8 cellular contexts compared by ENCODE assay signal in the genomic region with DNA sequence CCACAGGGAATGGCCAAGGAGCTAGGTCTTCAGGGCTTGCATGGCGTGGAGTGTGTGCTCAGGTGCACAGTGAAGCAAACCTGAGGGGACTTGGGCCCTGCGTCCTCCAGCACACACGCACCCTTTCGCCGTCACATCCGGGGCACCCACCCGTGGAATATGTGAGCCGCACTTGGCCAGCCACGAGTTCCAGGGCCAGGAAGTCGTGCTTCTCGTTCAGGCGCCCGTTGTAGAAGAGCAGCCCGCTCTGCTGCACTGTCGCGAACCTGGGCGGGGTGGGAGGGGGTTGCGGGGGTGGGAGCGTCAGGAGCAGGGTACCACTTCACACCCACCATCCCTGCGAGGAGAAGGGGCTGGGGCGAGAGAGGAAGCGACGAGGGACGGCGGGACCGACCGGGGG. TPM values are rescaled to one million over a fixed set of nuclear protein-coding genes. Genes with fewer than 3 reads are reported as not detected.
DNase-seq lines count a peak whose midpoint lies in the region; ATAC-seq, FAIRE-seq and TF ChIP-seq lines count a peak whose summit lies in the region.

No MANE protein-coding gene starts in this region.

- peak overlapping the region; percentile 50 for H3K27ac Mint-ChIP-seq in activated B cell treated with CpG ODN at 0.5 μM for 24 hours

- TF ChIP-seq RAD21 in SK-N-SH (IDR thresholded peaks at IDR 0.05; ENCODE audit: low read length), result no peak

- TF ChIP-seq CTCF in AG09309 (IDR thresholded peaks at IDR 0.05; ENCODE audit: control insufficient read depth, insufficient read depth, low read depth, low read length, missing control alignments) (no peak), activated B cell treated with CpG ODN at 0.5 μM for 24 hours (IDR thresholded peaks at IDR 0.05) (no peak), psoas muscle (IDR thresholded peaks at IDR 0.05) (no peak), SK-N-SH (IDR thresholded peaks at IDR 0.05) (no peak), GM10248 (IDR thresholded peaks at IDR 0.05; ENCODE audit: control extremely low read depth, extremely low read depth, low read depth, missing control alignments) (no peak)

- H3K4me1 ChIP-seq in psoas muscle (no peaks in the 10 kb centered on the region), SK-N-SH (ENCODE audit: control insufficient read depth in 1 of 2, insufficient read depth in 2 of 2, low read depth in 1 of 2, low read length in 1 of 2) (peaks cover 0 to 8% of the 10 kb centered on the region in 2 experiments; a peak in 1 of 4 replicates)

- POLR2A ChIA-PET in activated B cell treated with CpG ODN at 0.5 μM for 24 hours (lab: Charles Lee), result interaction anchor here (0.5 kb wide), 1 partner anchor 734 kb away, joined by 4 read pairs; no protein-coding TSS in a partner anchor
- POLR2A ChIA-PET in SK-N-SH (lab: Yijun Ruan, JAX), result no interaction called here
- POLR2A ChIA-PET in GM10248 (lab: Yijun Ruan, JAX), result no interaction called here

- WGBS in psoas muscle, 3 donors, result 12 to 16% (median 15%) methylated on average over 25 to 27 of the region's 27 CpGs
- 95% methylated on average over 21 of the region's 27 CpGs for WGBS in SK-N-SH (ENCODE audit: low lambda C conversion rate)

- H3K27me3 Mint-ChIP-seq in activated B cell treated with CpG ODN at 0.5 μM for 24 hours, result peaks cover 11% of the 10 kb centered on the region

- no peaks in the 10 kb centered on the region for H3K9me2 ChIP-seq in SK-N-SH

- H3K9me3 ChIP-seq in psoas muscle, result no peaks in the 10 kb centered on the region
- no peaks in the 10 kb centered on the region for H3K9me3 ChIP-seq in SK-N-SH

- H3K27me3 ChIP-seq in psoas muscle (ENCODE audit: insufficient read depth in 3 of 3, low read length in 2 of 3), result peaks cover 0 to 10% (median 2%) of the 10 kb centered on the region in 3 donors
- H3K27me3 ChIP-seq in SK-N-SH (ENCODE audit: insufficient read depth), result no peaks in the 10 kb centered on the region

- H3K36me3 ChIP-seq in psoas muscle (ENCODE audit: insufficient read depth in 1 of 2, low read depth in 1 of 2), result no peaks in the 10 kb centered on the region
- peaks cover 15 to 76% of the 10 kb centered on the region in 2 experiments for H3K36me3 ChIP-seq in SK-N-SH (replicated peaks in 1 of 2; ENCODE audit: control insufficient read depth in 1 of 2, insufficient read depth in 2 of 2, low read length in 1 of 2)

- intact Hi-C loops in activated B cell treated with CpG ODN at 0.5 μM for 24 hours (cut with micrococcal nuclease), result no loop called here
- intact Hi-C loops in psoas muscle (cut with DNase I), result no loop called here

- no peak overlapping the region for H3K9ac ChIP-seq in SK-N-SH

- no peaks in the 10 kb centered on the region for H3K36me3 Mint-ChIP-seq in activated B cell treated with CpG ODN at 0.5 μM for 24 hours (ENCODE audit: low read depth)

- CTCF ChIA-PET in activated B cell treated with CpG ODN at 0.5 μM for 24 hours (lab: Charles Lee), result no interaction called here
- CTCF ChIA-PET in SK-N-SH (lab: Yijun Ruan, JAX), result interaction anchor here (2.3 kb wide), 1 partner anchor 20 kb away, joined by 8 read pairs; a partner anchor contains a TSS
- CTCF ChIA-PET in GM10248 (lab: Yijun Ruan, JAX), result interaction anchor here (1.0 to 7.0 kb wide), 2 partner anchors 19 to 20 kb away, joined by 4 to 43 read pairs; a partner anchor contains a TSS

- H3K4me2 ChIP-seq in SK-N-SH, result no peak overlapping the region

- no peak for DNase-seq in AG09309 (ENCODE audit: low read depth)
- DNase-seq in activated B cell treated with CpG ODN at 0.5 μM for 24 hours, result no peak
- peak; percentile 38 for DNase-seq in effector CD4-positive, alpha-beta T cell
- no peak for DNase-seq in psoas muscle
- no peak for DNase-seq in SK-N-SH
- DNase-seq in GM10248 (ENCODE audit: extremely low spot score), result no peak
- DNase-seq in urothelium cell line (ENCODE audit: low spot score), result no peak

- TF ChIP-seq EP300 in SK-N-SH (IDR thresholded peaks at IDR 0.05; ENCODE audit: borderline replicate concordance in 1 of 2, low read depth in 1 of 2, low read length in 1 of 2), result no peak

- no peak for FAIRE-seq in urothelium cell line (lab: Jason Lieb, UNC)

- peaks cover 16% of the 10 kb centered on the region; the same call in 1 of the 2 replicates for H4K20me1 ChIP-seq in SK-N-SH (ENCODE audit: insufficient read depth)

- H3K4me1 Mint-ChIP-seq in activated B cell treated with CpG ODN at 0.5 μM for 24 hours, result peaks cover 14% of the 10 kb centered on the region

- no peaks in the 10 kb centered on the region for H3K9me3 Mint-ChIP-seq in activated B cell treated with CpG ODN at 0.5 μM for 24 hours

- H3F3A ChIP-seq in SK-N-SH (replicated peaks; ENCODE audit: insufficient read depth), result no peaks in the 10 kb centered on the region

- H2AFZ ChIP-seq in SK-N-SH (ENCODE audit: low read depth), result no peak overlapping the region

- peak overlapping the region; percentile 67 for H3K27ac ChIP-seq in psoas muscle
- H3K27ac ChIP-seq in SK-N-SH (ENCODE audit: low read depth in 2 of 2, low read length in 1 of 2), result no peak overlapping the region

- ATAC-seq in activated B cell treated with CpG ODN at 0.5 μM for 24 hours (ENCODE audit: low read depth), result peak; percentile 31
- ATAC-seq in psoas muscle, result no peak
- no peak for ATAC-seq in GM19324 (IDR thresholded peaks at IDR 0.05; ENCODE audit: low FRiP score, unreplicated experiment)

- H3K4me3 Mint-ChIP-seq in activated B cell treated with CpG ODN at 0.5 μM for 24 hours, result peak overlapping the region; percentile 77

- peaks cover 10% of the 10 kb centered on the region; the same call in 1 of the 2 replicates for H3K79me2 ChIP-seq in SK-N-SH (ENCODE audit: insufficient read depth)

- H3K4me3 ChIP-seq in AG09309 (ENCODE audit: control insufficient read depth, low read depth, low read length), result peak overlapping the region; percentile 40
- H3K4me3 ChIP-seq in psoas muscle, result peak overlapping the region; percentile 80
- H3K4me3 ChIP-seq in SK-N-SH (ENCODE audit: low read depth in 2 of 2, low read length in 1 of 2), result no peak overlapping the region

TF ChIP-seq in SK-N-SH, 30 proteins besides CTCF, POLR2A, EP300 and RAD21:
- TF ChIP-seq, protein P1, sequence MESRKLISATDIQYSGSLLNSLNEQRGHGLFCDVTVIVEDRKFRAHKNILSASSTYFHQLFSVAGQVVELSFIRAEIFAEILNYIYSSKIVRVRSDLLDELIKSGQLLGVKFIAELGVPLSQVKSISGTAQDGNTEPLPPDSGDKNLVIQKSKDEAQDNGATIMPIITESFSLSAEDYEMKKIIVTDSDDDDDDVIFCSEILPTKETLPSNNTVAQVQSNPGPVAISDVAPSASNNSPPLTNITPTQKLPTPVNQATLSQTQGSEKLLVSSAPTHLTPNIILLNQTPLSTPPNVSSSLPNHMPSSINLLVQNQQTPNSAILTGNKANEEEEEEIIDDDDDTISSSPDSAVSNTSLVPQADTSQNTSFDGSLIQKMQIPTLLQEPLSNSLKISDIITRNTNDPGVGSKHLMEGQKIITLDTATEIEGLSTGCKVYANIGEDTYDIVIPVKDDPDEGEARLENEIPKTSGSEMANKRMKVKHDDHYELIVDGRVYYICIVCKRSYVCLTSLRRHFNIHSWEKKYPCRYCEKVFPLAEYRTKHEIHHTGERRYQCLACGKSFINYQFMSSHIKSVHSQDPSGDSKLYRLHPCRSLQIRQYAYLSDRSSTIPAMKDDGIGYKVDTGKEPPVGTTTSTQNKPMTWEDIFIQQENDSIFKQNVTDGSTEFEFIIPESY (IDR thresholded peaks at IDR 0.05; ENCODE audit: borderline replicate concordance, low read depth), result no peak
- no peak for TF ChIP-seq EZH2phosphoT487 (IDR thresholded peaks at IDR 0.05; ENCODE audit: borderline replicate concordance, low read depth)
- TF ChIP-seq GATA2 (CRISPR knock-in tag; IDR thresholded peaks at IDR 0.05), result no peak
- no peak for TF ChIP-seq FOXJ3 (CRISPR knock-in tag; IDR thresholded peaks at IDR 0.05)
- no peak for TF ChIP-seq CHD2 (IDR thresholded peaks at IDR 0.05; ENCODE audit: low read length, partially characterized antibody)

RNA-seq across cellular contexts. Expression of a gene that starts 7.1 kb away (rescaled TPM):
- total RNA-seq in activated B cell treated with CpG ODN at 0.5 μM for 24 hours (1.5 and 2.3 TPM in 2 replicates), psoas muscle (under 1 TPM; 0.04 to 0.19 (median 0.09) TPM)
- polyA plus RNA-seq in psoas muscle (under 1 TPM; 0.06 to 0.21 (median 0.16) TPM), SK-N-SH (2012; rRNA removed) (10.0 and 11.7 TPM in 2 replicates)
- polyA plus RNA-seq in SK-N-SH (2012; cell fraction: cytosol; rRNA removed), result 3.9 and 6.8 TPM in 2 replicates
- 32.5 and 36.5 TPM in 2 replicates for polyA plus RNA-seq in SK-N-SH (2012; cell fraction: nucleus; rRNA removed)

RNA-seq across cellular contexts. Expression of a gene that starts 20.3 kb away (rescaled TPM):
- 12.4 and 21.5 TPM in 2 replicates for total RNA-seq in activated B cell treated with CpG ODN at 0.5 μM for 24 hours
- total RNA-seq in psoas muscle, result 10 to 100 TPM in 1 of 4 donors, 1 to 10 TPM in 3; 5.6 to 13.0 (median 6.6) TPM
- polyA plus RNA-seq in psoas muscle, result 10 to 100 TPM in 1 of 3 donors, 1 to 10 TPM in 2; 4.5 to 10.5 (median 6.0) TPM
- polyA plus RNA-seq in SK-N-SH (2012; rRNA removed), result 31.9 and 39.6 TPM in 2 replicates
- 4.0 and 6.8 TPM in 2 replicates for polyA plus RNA-seq in SK-N-SH (2012; cell fraction: cytosol; rRNA removed)
- 246 and 273 TPM in 2 replicates for polyA plus RNA-seq in SK-N-SH (2012; cell fraction: nucleus; rRNA removed)

RNA-seq across cellular contexts. Expression of a gene that starts 30.1 kb away (rescaled TPM):
- total RNA-seq in activated B cell treated with CpG ODN at 0.5 μM for 24 hours (9.2 and 9.7 TPM in 2 replicates), psoas muscle (1 to 10 TPM; 5.9 to 8.6 (median 7.5) TPM)
- polyA plus RNA-seq in psoas muscle (1 to 10 TPM; 5.9 to 7.0 (median 6.0) TPM), SK-N-SH (2012; rRNA removed) (20.4 and 24.9 TPM in 2 replicates)
- polyA plus RNA-seq in SK-N-SH (2012; cell fraction: cytosol; rRNA removed), result 5.7 and 12.2 TPM in 2 replicates
- 50.4 and 56.5 TPM in 2 replicates for polyA plus RNA-seq in SK-N-SH (2012; cell fraction: nucleus; rRNA removed)

RNA-seq across cellular contexts. Expression of a gene that starts 34.0 kb away (rescaled TPM):
- total RNA-seq in activated B cell treated with CpG ODN at 0.5 μM for 24 hours, result not detected in 2 replicates
- total RNA-seq in psoas muscle, result not detected
- not detected for polyA plus RNA-seq in psoas muscle
- not detected in 2 replicates for polyA plus RNA-seq in SK-N-SH (2012; rRNA removed)
- not detected in 2 replicates for polyA plus RNA-seq in SK-N-SH (2012; cell fraction: cytosol; rRNA removed)
- 0.43 and 1.0 TPM in 2 replicates for polyA plus RNA-seq in SK-N-SH (2012; cell fraction: nucleus; rRNA removed)

RNA-seq across cellular contexts. Expression of a gene that starts 46.1 kb away (rescaled TPM):
- 117 and 118 TPM in 2 replicates for total RNA-seq in activated B cell treated with CpG ODN at 0.5 μM for 24 hours
- total RNA-seq in psoas muscle, result 100 to 1,000 TPM; 466 to 704 (median 587) TPM
- polyA plus RNA-seq in psoas muscle, result 100 to 1,000 TPM; 499 to 719 (median 685) TPM
- 284 and 317 TPM in 2 replicates for polyA plus RNA-seq in SK-N-SH (2012; rRNA removed)
- polyA plus RNA-seq in SK-N-SH (2012; cell fraction: cytosol; rRNA removed), result 160 and 244 TPM in 2 replicates
- polyA plus RNA-seq in SK-N-SH (2012; cell fraction: nucleus; rRNA removed), result 311 and 334 TPM in 2 replicates

Comparison
In these comparisons a context has a peak if more than half of its experiments do, and no peak if none do; other contexts are left out.
1. H3K4me3 ChIP-seq: peak in AG09309 (single experiment) and psoas muscle (single experiment); none in SK-N-SH (0 of 2).